Comparison of ENCODE assay signal across 9 cellular contexts in the genomic region with DNA sequence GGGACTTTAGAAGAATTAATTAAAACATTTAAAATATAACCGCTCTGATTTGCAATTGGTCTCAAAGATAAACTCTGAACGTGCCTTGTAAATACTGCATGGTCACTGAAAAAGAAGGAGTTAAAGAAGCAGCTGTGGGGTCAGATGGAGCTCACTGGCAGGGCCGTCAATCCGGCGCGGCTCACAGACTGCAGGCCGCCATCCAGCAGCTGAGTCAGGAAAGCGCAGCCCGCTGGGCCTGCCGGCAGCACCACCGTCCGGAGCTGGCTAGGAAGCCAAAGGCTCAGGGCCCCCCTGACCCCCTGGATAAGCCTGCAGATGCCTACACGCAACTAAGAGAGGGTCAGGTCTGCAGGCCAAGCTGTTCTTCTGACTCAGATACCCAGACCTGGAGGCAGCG. TPM values are rescaled to one million over a fixed set of nuclear protein-coding genes. Genes with fewer than 3 reads are reported as not detected.
DNase-seq lines count a peak whose midpoint lies in the region; ATAC-seq and TF ChIP-seq lines count a peak whose summit lies in the region.
"Had no signal": no experiment of that assay in that cellular context is flagged by ENCODE, and none has a peak within 500 bp of the region (broad histone marks: within the 10 kb centered on the region; RNA-seq: fewer than 3 reads in every experiment).

No MANE protein-coding gene starts in this region.

- no peaks in the 10 kb centered on the region for H3K9me3 ChIP-seq in lower lobe of right lung

- peaks cover 4% of the 10 kb centered on the region for H3K4me1 ChIP-seq in lower lobe of right lung

- H3K4me3 ChIP-seq in lower lobe of right lung: peak overlapping the region; percentile 43

- H3K4me3 Mint-ChIP-seq in HFFc6: peak overlapping the region; percentile 78
- no peak overlapping the region for H3K4me3 Mint-ChIP-seq in stimulated activated memory B cell treated with anti-CD40 and anti-IgM and Interleukin-4, amounts not matched to agents 10 μg/mL and 1 μg/mL and 100 μg/mL, for 72 hours

- no peaks in the 10 kb centered on the region; the same call in 1 of the 2 replicates for H3K27me3 Mint-ChIP-seq in HFFc6 (ENCODE audit: insufficient read depth)
- peaks cover 27% of the 10 kb centered on the region for H3K27me3 Mint-ChIP-seq in stimulated activated memory B cell treated with anti-CD40 and anti-IgM and Interleukin-4, amounts not matched to agents 10 μg/mL and 1 μg/mL and 100 μg/mL, for 72 hours

- peak; percentile 22 to 28 for ATAC-seq in lower lobe of right lung
- no peak for ATAC-seq in stimulated activated memory B cell treated with anti-CD40 and anti-IgM and Interleukin-4, amounts not matched to agents 10 μg/mL and 1 μg/mL and 100 μg/mL, for 72 hours

- H3K9me3 Mint-ChIP-seq in HFFc6: peaks cover 9% of the 10 kb centered on the region; the same call in 1 of the 2 replicates
- peaks cover 7% of the 10 kb centered on the region for H3K9me3 Mint-ChIP-seq in stimulated activated memory B cell treated with anti-CD40 and anti-IgM and Interleukin-4, amounts not matched to agents 10 μg/mL and 1 μg/mL and 100 μg/mL, for 72 hours

- intact Hi-C loops in lower lobe of right lung (cut with DNase I): loop anchor here (5.0 kb wide), 1 partner anchor 221 kb away; no protein-coding TSS in a partner anchor

- no peak for DNase-seq in HFFc6
- peak; percentile 41 for DNase-seq in dermis blood vessel endothelial cell
- no peak for DNase-seq in lower lobe of right lung
- DNase-seq in stromal cell of bone marrow (ENCODE audit: low read depth): peak; percentile 66
- DNase-seq in NK-92 (lab: John Stamatoyannopoulos, UW; ENCODE audit: unreplicated experiment): no peak
- DNase-seq in NCI-H2081 treated with DMSO at 0.1 percent for 48 hours (lab: John Stamatoyannopoulos, UW): no peak
- no peak for DNase-seq in DMS79 (lab: John Stamatoyannopoulos, UW)

- TF ChIP-seq CTCF in HFFc6 (IDR thresholded peaks at IDR 0.05) (no peak), lower lobe of right lung (IDR thresholded peaks at IDR 0.05) (no peak)

- H3K4me1 Mint-ChIP-seq in HFFc6 (ENCODE audit: low read depth): peaks cover 8% of the 10 kb centered on the region; the same call in 1 of the 2 replicates
- no peaks in the 10 kb centered on the region for H3K4me1 Mint-ChIP-seq in stimulated activated memory B cell treated with anti-CD40 and anti-IgM and Interleukin-4, amounts not matched to agents 10 μg/mL and 1 μg/mL and 100 μg/mL, for 72 hours

- H3K36me3 Mint-ChIP-seq in HFFc6 (ENCODE audit: low read depth): no peaks in the 10 kb centered on the region
- no peaks in the 10 kb centered on the region for H3K36me3 Mint-ChIP-seq in stimulated activated memory B cell treated with anti-CD40 and anti-IgM and Interleukin-4, amounts not matched to agents 10 μg/mL and 1 μg/mL and 100 μg/mL, for 72 hours

- no peaks in the 10 kb centered on the region for H3K36me3 ChIP-seq in lower lobe of right lung

- peaks cover 11% of the 10 kb centered on the region for H3K27me3 ChIP-seq in lower lobe of right lung (ENCODE audit: low read depth)

- no peak overlapping the region for H3K27ac ChIP-seq in lower lobe of right lung

- H3K27ac Mint-ChIP-seq in HFFc6: peak overlapping the region; percentile 18; the same call in 1 of the 2 replicates
- H3K27ac Mint-ChIP-seq in stimulated activated memory B cell treated with anti-CD40 and anti-IgM and Interleukin-4, amounts not matched to agents 10 μg/mL and 1 μg/mL and 100 μg/mL, for 72 hours: no peak overlapping the region

RNA-seq across cellular contexts. Expression of gene FRMD1, which starts 54.2 kb away (rescaled TPM):
- total RNA-seq in HFFc6 (2021; fragmentation: NEBNext Ultra II Directional; extraction: Animal tissue kit (Norgen Biotek cat#: 25700)): not detected
- total RNA-seq in dermis blood vessel endothelial cell: not detected in 2 replicates
- not detected for total RNA-seq in lower lobe of right lung
- total RNA-seq: HT1080 had no signal

Comparison
In these comparisons a context has a peak if more than half of its experiments do, and no peak if none do; other contexts are left out.
1. DNase-seq: peak in dermis blood vessel endothelial cell (single experiment) and stromal cell of bone marrow (single experiment); none in HFFc6 (single experiment), lower lobe of right lung (single experiment), NK-92 (single experiment), NCI-H2081 treated with DMSO at 0.1 percent for 48 hours (single experiment) and DMS79 (single experiment).